In genomic region chr10:79346012-79346340, GRCh38 we compare ENCODE assay signal across 16 cellular contexts. TPM values are rescaled to one million over a fixed set of nuclear protein-coding genes. Genes with fewer than 3 reads are reported as not detected.
DNase-seq lines count a peak whose midpoint lies in the region; ATAC-seq and TF ChIP-seq lines count a peak whose summit lies in the region.
"Had no signal": no experiment of that assay in that cellular context is flagged by ENCODE, and none has a peak within 500 bp of the region (broad histone marks: within the 10 kb centered on the region; RNA-seq: fewer than 3 reads in every experiment).

No MANE protein-coding gene starts in this region.

- intact Hi-C loops in IMR-90 (cut with micrococcal nuclease) = no loop called here

- H2AK5ac ChIP-seq in IMR-90 (ENCODE audit: low read depth, low read length) = no peak overlapping the region
- H2AK5ac ChIP-seq in trophoblast cell (ENCODE audit: low read length) = no peak overlapping the region

- no peak overlapping the region for H3K23ac ChIP-seq in IMR-90 (ENCODE audit: low read depth, low read length)
- no peak overlapping the region for H3K23ac ChIP-seq in trophoblast cell (ENCODE audit: low read length)

- H2AFZ ChIP-seq in IMR-90 (replicated peaks; ENCODE audit: low read length, poor library complexity) (peak overlapping the region; percentile 35), trophoblast cell (ENCODE audit: insufficient read depth, low read length, poor library complexity) (no peak overlapping the region)
- H2AFZ ChIP-seq: hepatocyte had no signal

- BruUV-seq in IMR-90 (replicated peaks; lab: Mats Ljungman, UMichigan) = no TSS peak

- H3K18ac ChIP-seq in IMR-90 (ENCODE audit: low read depth, low read length) (no peak overlapping the region), trophoblast cell (ENCODE audit: low read length) (no peak overlapping the region)

- no peaks in the 10 kb centered on the region for H3K27me3 ChIP-seq in IMR-90 (ENCODE audit: control insufficient read depth, insufficient read depth, low read length)
- no peaks in the 10 kb centered on the region for H3K27me3 ChIP-seq in trophoblast cell (ENCODE audit: insufficient read depth, low read length)
- no peaks in the 10 kb centered on the region for H3K27me3 ChIP-seq in tibial nerve
- H3K27me3 ChIP-seq: hepatocyte, MG63 had no signal

- POLR2A ChIA-PET in IMR-90 (lab: Charles Lee; ENCODE audit: unreplicated experiment) = no interaction called here

- H3K36me3 ChIP-seq in IMR-90 (ENCODE audit: control insufficient read depth, insufficient read depth, low read length) = peaks cover 18% of the 10 kb centered on the region
- H3K36me3 ChIP-seq in trophoblast cell (ENCODE audit: control insufficient read depth in 1 of 2, insufficient read depth in 2 of 2, low read length in 2 of 2) = peaks cover 14 to 22% of the 10 kb centered on the region in 2 experiments
- H3K36me3 ChIP-seq in tibial nerve = peaks cover 0 to 21% (median 5%) of the 10 kb centered on the region in 3 donors

- 100% methylated on average over 1 of the region's 2 CpGs; no CpG with 5 or more reads in 1 of the 2 experiments for WGBS in IMR-90 (ENCODE audit: extremely low coverage in 2 of 2, insufficient read length in 1 of 2), 2 experiments
- WGBS in trophoblast cell (ENCODE audit: extremely low coverage, insufficient coverage, insufficient read length) = no CpG with 5 or more reads among the region's 2 CpGs
- WGBS in tibial nerve, 2 donors = 79 to 93% methylated on average over 2 of the region's 2 CpGs

- H3K4me3 ChIP-seq in IMR-90 (ENCODE audit: insufficient read depth, low read depth, low read length) (no peak overlapping the region), trophoblast cell (ENCODE audit: low read depth, low read length) (no peak overlapping the region), tibial nerve (no peak overlapping the region)
- H3K4me3 ChIP-seq: hepatocyte, MG63 had no signal

- H3K9me1 ChIP-seq in IMR-90 (ENCODE audit: insufficient read depth, low read length) = peaks cover 22% of the 10 kb centered on the region

- H3K4me2 ChIP-seq in IMR-90 (ENCODE audit: low read depth, low read length) = no peak overlapping the region
- no peak overlapping the region for H3K4me2 ChIP-seq in trophoblast cell (ENCODE audit: low read length)
- H3K4me2 ChIP-seq: hepatocyte had no signal

- dilution Hi-C loops in IMR-90 (cut with HindIII; ENCODE audit: low sequenced_read_pairs, unreplicated experiment) = no loop called here

- peaks cover 17 to 33% of the 10 kb centered on the region in 2 experiments; a peak in 3 of 4 replicates for H3K79me1 ChIP-seq in IMR-90 (ENCODE audit: low read depth in 1 of 2, low read length in 2 of 2)
- H3K79me1 ChIP-seq in trophoblast cell (ENCODE audit: low read length) = peaks cover 6% of the 10 kb centered on the region

- H4K20me1 ChIP-seq in IMR-90 (ENCODE audit: insufficient read depth, low read length) = peaks cover 28% of the 10 kb centered on the region

- no peak for TF ChIP-seq RAD21 in IMR-90 (IDR thresholded peaks at IDR 0.05; ENCODE audit: low read length)

- H3K9me3 ChIP-seq in IMR-90 (ENCODE audit: control insufficient read depth, insufficient read depth, low read length) (no peaks in the 10 kb centered on the region), trophoblast cell (ENCODE audit: insufficient read depth, low read depth, low read length) (no peaks in the 10 kb centered on the region), tibial nerve (no peaks in the 10 kb centered on the region)
- H3K9me3 ChIP-seq: Caco-2, MG63 had no signal

- H2BK120ac ChIP-seq in IMR-90 (ENCODE audit: low read depth, low read length) (no peak overlapping the region; the same call in 1 of the 2 replicates), trophoblast cell (ENCODE audit: insufficient read depth, low read length, poor library complexity) (no peak overlapping the region)

- CTCF ChIA-PET in IMR-90 (lab: Yijun Ruan, JAX) = interaction anchor here (0.6 to 1.4 kb wide), 2 partner anchors 13 to 20 kb away, joined by 4 read pairs; no protein-coding TSS in a partner anchor

- DNase-seq in activated T-cell treated with anti-CD3 and anti-CD28 coated beads, Interleukin-2, amount 50 U/mL, for 48 hours = peak; percentile 11 to 12
- no peak for DNase-seq in activated T-cell treated with anti-CD3 and anti-CD28 coated beads, Interleukin-2, amount 50 U/mL, for 1 hour
- DNase-seq in IMR-90 = no peak
- DNase-seq in caudate nucleus (lab: John Stamatoyannopoulos, UW) = no peak
- DNase-seq in trophoblast cell = no peak
- no peak for DNase-seq in tibial nerve (ENCODE audit: low spot score in 2 of 2)
- DNase-seq in NCI-H345 (lab: John Stamatoyannopoulos, UW) = no peak
- no peak for DNase-seq in stimulated activated CD8-positive, alpha-beta memory T cell treated with anti-CD3 and anti-CD28 coated beads, Interleukin-4, amount 100 ng/mL, for 48 hours
- DNase-seq: ACHN; Caco-2; mesendoderm; MG63; NCI-H446; stimulated activated naive CD4-positive, alpha-beta T cell treated with Interleukin-2 at 50 U/mL for 16 hours; T-helper 1 cell had no signal

- ATAC-seq in IMR-90 (ENCODE audit: low read depth) = no peak

- no peak for TF ChIP-seq CTCF in IMR-90 (conservative IDR thresholded peaks at IDR 0.05; ENCODE audit: low read depth, low read length)
- no peak for TF ChIP-seq CTCF in tibial nerve (IDR thresholded peaks at IDR 0.05)

- H3K27ac ChIP-seq in IMR-90 (ENCODE audit: insufficient read depth, low read length) = no peak overlapping the region
- peak overlapping the region; percentile 36 for H3K27ac ChIP-seq in caudate nucleus (ENCODE audit: low read depth, low read length)
- H3K27ac ChIP-seq in trophoblast cell (ENCODE audit: low read depth, low read length) = no peak overlapping the region
- no peak overlapping the region for H3K27ac ChIP-seq in tibial nerve

- H3K56ac ChIP-seq in IMR-90 (ENCODE audit: extremely low read depth, insufficient read depth, low read length) = no peak overlapping the region

- no peak overlapping the region for H3K9ac ChIP-seq in IMR-90 (ENCODE audit: low read depth, low read length)
- no peak overlapping the region for H3K9ac ChIP-seq in trophoblast cell (ENCODE audit: low read length)

- H2BK5ac ChIP-seq in IMR-90 (ENCODE audit: low read depth, low read length, poor library complexity, severe bottlenecking) (no peak overlapping the region), trophoblast cell (ENCODE audit: low read depth, low read length, poor library complexity) (no peak overlapping the region)

- H4K8ac ChIP-seq in IMR-90 (ENCODE audit: low read depth in 2 of 2, low read length in 2 of 2) (no peak overlapping the region), trophoblast cell (ENCODE audit: low read depth, low read length) (no peak overlapping the region)

- no peak overlapping the region for H2BK12ac ChIP-seq in trophoblast cell (ENCODE audit: low read length)

- H2BK15ac ChIP-seq in IMR-90 (ENCODE audit: low read depth, low read length) = no peak overlapping the region

- H2AK9ac ChIP-seq in IMR-90 (replicated peaks; ENCODE audit: low read depth, low read length, poor library complexity) = no peak overlapping the region

- H4K12ac ChIP-seq in trophoblast cell (ENCODE audit: low read depth, low read length) = no peak overlapping the region

- H4K91ac ChIP-seq in IMR-90 (ENCODE audit: insufficient read depth, low read depth, low read length) = no peak overlapping the region
- H4K91ac ChIP-seq in trophoblast cell (ENCODE audit: low read depth, low read length) = peak overlapping the region; percentile 15

- TF ChIP-seq EP300 in tibial nerve (IDR thresholded peaks at IDR 0.05) = no peak

- in situ Hi-C loops in IMR-90 (cut with MboI; ENCODE audit: low sequenced_read_pairs) = no loop called here

- H4K5ac ChIP-seq in IMR-90 (ENCODE audit: low read depth, low read length) = no peak overlapping the region

- H3K14ac ChIP-seq in IMR-90 (replicated peaks; ENCODE audit: low read depth, low read length) (no peak overlapping the region), trophoblast cell (ENCODE audit: low read length) (no peak overlapping the region)

- TF ChIP-seq POLR2A in IMR-90 (IDR thresholded peaks at IDR 0.05; ENCODE audit: low read depth, low read length) (no peak), tibial nerve (IDR thresholded peaks at IDR 0.05) (no peak)

- H3K4me1 ChIP-seq in IMR-90 (ENCODE audit: control insufficient read depth, insufficient read depth, low read length) = peaks cover 15% of the 10 kb centered on the region
- peaks cover 12 to 14% of the 10 kb centered on the region in 2 experiments for H3K4me1 ChIP-seq in trophoblast cell (ENCODE audit: control insufficient read depth in 1 of 2, insufficient read depth in 2 of 2, low read length in 2 of 2)
- H3K4me1 ChIP-seq in tibial nerve = peaks cover 0 to 34% (median 10%) of the 10 kb centered on the region in 4 donors
- H3K4me1 ChIP-seq: Caco-2 had no signal

- H2BK20ac ChIP-seq in IMR-90 (ENCODE audit: low read depth, low read length) = no peak overlapping the region; the same call in 1 of the 2 replicates

- H3K4ac ChIP-seq in IMR-90 (ENCODE audit: low read depth, low read length) (peak overlapping the region; percentile 13; the same call in 1 of the 2 replicates), trophoblast cell (ENCODE audit: low read depth, low read length) (no peak overlapping the region)

- peaks cover 8% of the 10 kb centered on the region for H3K79me2 ChIP-seq in trophoblast cell (ENCODE audit: control insufficient read depth, insufficient read depth, low read length, poor library complexity)

TF ChIP-seq in IMR-90, 13 proteins besides CTCF, POLR2A, EP300 and RAD21:
- TF ChIP-seq MXI1 (IDR thresholded peaks at IDR 0.05; ENCODE audit: borderline replicate concordance, low read depth, low read length) = no peak
- peak; percentile 45 for TF ChIP-seq MAFK (IDR thresholded peaks at IDR 0.05; ENCODE audit: low read depth, low read length)

RNA-seq across cellular contexts. Expression of gene PPIF, which starts 1.3 kb away (rescaled TPM):
- total RNA-seq in IMR-90 (2012; rRNA removed) = 29.2 and 29.7 TPM in 2 replicates
- 127 and 130 TPM in 2 replicates for polyA plus RNA-seq in IMR-90 (2012; rRNA removed)
- 113 and 150 TPM in 2 replicates for polyA plus RNA-seq in IMR-90 (2012; cell fraction: cytosol; rRNA removed)
- 205 and 248 TPM in 2 replicates for polyA plus RNA-seq in IMR-90 (2012; cell fraction: nucleus; rRNA removed; ENCODE audit: low replicate concordance)
- 46.4 and 48.2 TPM in 2 replicates for polyA plus RNA-seq in trophoblast cell (2013)
- total RNA-seq in tibial nerve = 10 to 100 TPM; 16.6 to 36.0 (median 20.6) TPM

Comparison
In these comparisons a context has a peak if more than half of its experiments do, and no peak if none do; other contexts are left out.
1. DNase-seq: peak in activated T-cell treated with anti-CD3 and anti-CD28 coated beads, Interleukin-2, amount 50 U/mL, for 48 hours (2 of 2); none in activated T-cell treated with anti-CD3 and anti-CD28 coated beads, Interleukin-2, amount 50 U/mL, for 1 hour (single experiment), IMR-90 (single experiment), caudate nucleus (0 of 61), trophoblast cell (0 of 2), tibial nerve (0 of 2), NCI-H345 (single experiment) and stimulated activated CD8-positive, alpha-beta memory T cell treated with anti-CD3 and anti-CD28 coated beads, Interleukin-4, amount 100 ng/mL, for 48 hours (single experiment).